ENCODE assay signal across 19 cellular contexts in the genomic region with DNA sequence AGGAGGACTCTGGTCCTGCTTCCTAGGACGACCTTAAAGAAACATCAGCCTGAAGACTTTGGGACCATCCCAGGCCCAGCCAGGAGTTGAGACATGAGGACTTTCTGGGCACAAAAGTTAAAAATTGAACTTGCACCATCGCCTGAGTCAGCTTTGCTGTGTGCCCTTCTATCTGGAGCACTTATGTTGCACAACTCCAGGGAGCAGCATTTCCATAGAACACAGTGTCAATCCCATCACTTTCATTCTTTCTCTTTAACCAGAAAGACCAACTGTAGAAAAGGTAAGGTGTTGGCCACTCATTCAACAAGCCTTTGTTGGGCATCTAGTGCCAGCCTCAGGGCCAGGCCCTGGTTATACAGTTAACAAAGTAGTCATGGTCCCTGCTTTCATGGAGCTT. TPM values are rescaled to one million over a fixed set of nuclear protein-coding genes. Genes with fewer than 3 reads are reported as not detected.
A peak's percentile ranks its signal among the peaks of the same experiment; 100 is the strongest.
DNase-seq lines count a peak whose midpoint lies in the region; ATAC-seq, FAIRE-seq and TF ChIP-seq lines count a peak whose summit lies in the region.
"Had no signal": no experiment of that assay in that cellular context is flagged by ENCODE, and none has a peak within 500 bp of the region (broad histone marks: within the 10 kb centered on the region; RNA-seq: fewer than 3 reads in every experiment).

No MANE protein-coding gene starts in this region.

- POLR2A ChIA-PET in MCF 10A (lab: Yijun Ruan, JAX) = interaction anchor here (0.6 kb wide), 1 partner anchor 584 kb away, joined by 3 read pairs; no protein-coding TSS in a partner anchor

- ATAC-seq in GM21717 (IDR thresholded peaks at IDR 0.05; ENCODE audit: unreplicated experiment) (no peak), HG03159 (IDR thresholded peaks at IDR 0.05; ENCODE audit: unreplicated experiment) (no peak), HG02884 (IDR thresholded peaks at IDR 0.05; ENCODE audit: unreplicated experiment) (no peak)
- ATAC-seq: GM12878 had no signal

- FAIRE-seq in bronchial epithelial cell (lab: Jason Lieb, UNC) = peak; percentile 76
- FAIRE-seq: GM12878, GM18507 had no signal

- peaks cover 15% of the 10 kb centered on the region for H3K4me1 Mint-ChIP-seq in MCF 10A (ENCODE audit: insufficient read depth, unreplicated experiment)

- H3K27ac Mint-ChIP-seq in MCF 10A (ENCODE audit: low read depth, unreplicated experiment) = no peak overlapping the region
- H3K27ac Mint-ChIP-seq: CD4-positive, alpha-beta memory T cell had no signal

- DNase-seq in MCF 10A (ENCODE audit: unreplicated experiment) (peak; percentile 46), breast epithelium (ENCODE audit: low spot score in 2 of 2) (no peak), bronchial epithelial cell (ENCODE audit: low read depth) (no peak), fibroblast of gingiva (ENCODE audit: low read depth) (peak; percentile 58)
- DNase-seq: ACHN; BE2C; CD4-positive, alpha-beta memory T cell; DMS79; GOT3 had no signal

- BruUV-seq in MCF 10A (replicated peaks; lab: Mats Ljungman, UMichigan) = no TSS peak

- no peaks in the 10 kb centered on the region for H3K4me1 ChIP-seq in breast epithelium

- H3K27me3 ChIP-seq in breast epithelium (no peaks in the 10 kb centered on the region), bronchial epithelial cell (ENCODE audit: control insufficient read depth, insufficient read depth, low read length) (no peaks in the 10 kb centered on the region)
- H3K27me3 ChIP-seq: BE2C had no signal

- H3K36me3 ChIP-seq in breast epithelium (no peaks in the 10 kb centered on the region), bronchial epithelial cell (ENCODE audit: control insufficient read depth, insufficient read depth, low read length) (no peaks in the 10 kb centered on the region)
- H3K36me3 ChIP-seq: BE2C, HAP-1 had no signal

- peaks cover 5% of the 10 kb centered on the region for H3K36me3 Mint-ChIP-seq in MCF 10A (ENCODE audit: insufficient read depth, unreplicated experiment)

- peaks cover 6% of the 10 kb centered on the region for H3K9me3 Mint-ChIP-seq in MCF 10A (ENCODE audit: unreplicated experiment)

- TF ChIP-seq POLR2A in breast epithelium (IDR thresholded peaks at IDR 0.05) = no peak

- H3K4me3 ChIP-seq in breast epithelium (no peak overlapping the region), bronchial epithelial cell (ENCODE audit: low read depth, low read length) (no peak overlapping the region)
- H3K4me3 ChIP-seq: GM12878, HAP-1 had no signal

- H3K27me3 Mint-ChIP-seq in MCF 10A (ENCODE audit: insufficient read depth, unreplicated experiment) = no peaks in the 10 kb centered on the region

- CTCF ChIA-PET in MCF 10A (lab: Yijun Ruan, JAX) = no interaction called here

- no peak overlapping the region for H3K4me3 Mint-ChIP-seq in MCF 10A (ENCODE audit: unreplicated experiment)
- H3K4me3 Mint-ChIP-seq: CD4-positive, alpha-beta memory T cell had no signal

- H3K27ac ChIP-seq in breast epithelium = no peak overlapping the region
- H3K27ac ChIP-seq: C4-2B, HL-60 had no signal

- intact Hi-C loops in MCF 10A (cut with micrococcal nuclease) = no loop called here
- intact Hi-C loops in breast epithelium (cut with DNase I; ENCODE audit: low total_unique reads) = no loop called here

- no peak for TF ChIP-seq CTCF in MCF 10A (IDR thresholded peaks at IDR 0.05; ENCODE audit: unreplicated experiment)
- TF ChIP-seq CTCF in breast epithelium (IDR thresholded peaks at IDR 0.05) = no peak
- TF ChIP-seq CTCF in bronchial epithelial cell (IDR thresholded peaks at IDR 0.05; ENCODE audit: insufficient read depth, low read length, severe bottlenecking) = no peak

- no peaks in the 10 kb centered on the region for H3K9me3 ChIP-seq in breast epithelium
- H3K9me3 ChIP-seq: BE2C, HAP-1 had no signal

RNA-seq across cellular contexts. Expression of a gene that starts 8.6 kb away (rescaled TPM):
- not detected in 2 replicates for total RNA-seq in MCF 10A (2022)
- total RNA-seq in breast epithelium = not detected
- total RNA-seq in bronchial epithelial cell = not detected in 2 replicates
- total RNA-seq: A172; CD4-positive, alpha-beta memory T cell; G401; GM12878 had no signal

RNA-seq across cellular contexts. Expression of a gene that starts 10.8 kb away (rescaled TPM):
- total RNA-seq in MCF 10A (2022) = not detected in 2 replicates
- not detected for total RNA-seq in breast epithelium
- total RNA-seq in bronchial epithelial cell = not detected in 2 replicates
- total RNA-seq: A172; CD4-positive, alpha-beta memory T cell; G401; GM12878 had no signal

Comparison
In these comparisons a context has a peak if more than half of its experiments do, and no peak if none do; other contexts are left out.
1. DNase-seq: peak in MCF 10A (single experiment) and fibroblast of gingiva (single experiment); none in breast epithelium (0 of 2) and bronchial epithelial cell (single experiment).